9 cellular contexts compared by ENCODE assay signal in genomic region chr19:8306235-8307054, GRCh38. TPM values are rescaled to one million over a fixed set of nuclear protein-coding genes. Genes with fewer than 3 reads are reported as not detected.
A peak's percentile ranks its signal among the peaks of the same experiment; 100 is the strongest.
DNase-seq lines count a peak whose midpoint lies in the region; ATAC-seq and TF ChIP-seq lines count a peak whose summit lies in the region.
"Had no signal": no experiment of that assay in that cellular context is flagged by ENCODE, and none has a peak within 500 bp of the region (broad histone marks: within the 10 kb centered on the region; RNA-seq: fewer than 3 reads in every experiment).

No MANE protein-coding gene starts in this region.

- H3K9me3 ChIP-seq in aorta (ENCODE audit: control insufficient read depth, low read length) (no peaks in the 10 kb centered on the region), vagina (no peaks in the 10 kb centered on the region)

- peaks cover 3% of the 10 kb centered on the region for H3K36me3 Mint-ChIP-seq in activated naive CD8-positive, alpha-beta T cell

- H3K4me1 ChIP-seq in aorta (ENCODE audit: control insufficient read depth in 1 of 2, insufficient read depth in 2 of 2, low read length in 2 of 2), result no peaks in the 10 kb centered on the region
- H3K4me1 ChIP-seq in vagina, result peaks cover 33% of the 10 kb centered on the region

- no peaks in the 10 kb centered on the region for H3K9me3 Mint-ChIP-seq in activated naive CD8-positive, alpha-beta T cell (ENCODE audit: low read depth)

- no peaks in the 10 kb centered on the region for H3K27me3 ChIP-seq in aorta (ENCODE audit: control insufficient read depth in 1 of 2, insufficient read depth in 2 of 2, low read length in 1 of 2)
- no peaks in the 10 kb centered on the region for H3K27me3 ChIP-seq in vagina

- ATAC-seq in aorta (ENCODE audit: low FRiP score) (no peak), HG02763 (IDR thresholded peaks at IDR 0.05; ENCODE audit: unreplicated experiment) (no peak)

- 85 to 88% methylated on average over 15 to 17 of the region's 17 CpGs for WGBS in aorta, 2 donors

- H3K36me3 ChIP-seq in aorta (ENCODE audit: control insufficient read depth in 1 of 2, insufficient read depth in 2 of 2, low read length in 1 of 2), result no peaks in the 10 kb centered on the region
- H3K36me3 ChIP-seq in vagina, result peaks cover 0 to 19% of the 10 kb centered on the region in 2 donors

- TF ChIP-seq CTCF in vagina (IDR thresholded peaks at IDR 0.05), result no peak

- no peak overlapping the region for H3K4me3 ChIP-seq in aorta (ENCODE audit: low read length in 2 of 2)
- H3K4me3 ChIP-seq in vagina, result no peak overlapping the region

- no peaks in the 10 kb centered on the region for H3K27me3 Mint-ChIP-seq in activated naive CD8-positive, alpha-beta T cell

- intact Hi-C loops in aorta (cut with DNase I) (no loop called here), vagina (cut with DNase I) (no loop called here)

- peak overlapping the region; percentile 97 for H3K4me3 Mint-ChIP-seq in activated naive CD8-positive, alpha-beta T cell

- H3K27ac ChIP-seq in aorta (ENCODE audit: low read depth in 1 of 2, low read length in 2 of 2) (no peak overlapping the region), vagina (no peak overlapping the region)

- peaks cover 31% of the 10 kb centered on the region for H3K4me1 Mint-ChIP-seq in activated naive CD8-positive, alpha-beta T cell (ENCODE audit: low read depth)

- peak overlapping the region; percentile 80 for H3K27ac Mint-ChIP-seq in activated naive CD8-positive, alpha-beta T cell

- no peak for TF ChIP-seq POLR2A in vagina (IDR thresholded peaks at IDR 0.05)

- DNase-seq in stimulated activated CD4-positive, alpha-beta T cell treated with anti-CD3 and anti-CD28 coated beads, Interleukin-15, amount 100 ng/mL, for 24 hours, result peak; percentile 7
- DNase-seq in stimulated activated CD4-positive, alpha-beta T cell treated with anti-CD3 and anti-CD28 coated beads, Interleukin-12 subunit alpha, Interleukin-12 subunit beta, amount 100 ng/mL, for 4 hours, result no peak
- DNase-seq in mesenteric fat pad (ENCODE audit: low spot score) (peak; percentile 87), aorta (peak; percentile 40 to 70), iPS-NIHi7 (ENCODE audit: extremely low spot score) (no peak), vagina (ENCODE audit: extremely low spot score in 2 of 2) (no peak)
- DNase-seq: stimulated activated CD4-positive, alpha-beta T cell treated with anti-CD3 and anti-CD28 coated beads, Interleukin-4, amount 100 ng/mL, for 4 hours had no signal

RNA-seq across cellular contexts. Expression of gene CD320, which starts 1.7 kb away (rescaled TPM):
- total RNA-seq in mesenteric fat pad (55.2 TPM), aorta (10 to 100 TPM; 25.5 to 28.0 TPM), vagina (27.3 TPM)
- 10 to 100 TPM; 17.3 to 42.6 TPM for polyA plus RNA-seq in aorta

RNA-seq across cellular contexts. Expression of gene NDUFA7, which starts 14.7 kb away (rescaled TPM):
- total RNA-seq in mesenteric fat pad (39.9 TPM), aorta (10 to 100 TPM; 18.9 to 19.6 TPM), vagina (24.6 TPM)
- polyA plus RNA-seq in aorta, result 10 to 100 TPM; 33.8 to 53.0 TPM

RNA-seq across cellular contexts. Expression of gene RPS28, which starts 14.9 kb away (rescaled TPM):
- 1,239 TPM for total RNA-seq in mesenteric fat pad
- total RNA-seq in aorta, result 100 to 1,000 TPM; 875 to 981 TPM
- 100 to 1,000 TPM; 405 to 553 TPM for polyA plus RNA-seq in aorta
- total RNA-seq in vagina, result 516 TPM

RNA-seq across cellular contexts. Expression of gene KANK3, which starts 36.6 kb away (rescaled TPM):
- total RNA-seq in mesenteric fat pad (28.6 TPM), aorta (10 to 100 TPM; 15.9 to 23.9 TPM), vagina (20.9 TPM)
- 1 to 10 TPM in 1 of 2 donors, under 1 TPM in 1; 0.50 to 1.8 TPM for polyA plus RNA-seq in aorta

RNA-seq across cellular contexts. Expression of gene ANGPTL4, which starts 57.5 kb away (rescaled TPM):
- 753 TPM for total RNA-seq in mesenteric fat pad
- total RNA-seq in aorta, result 10 to 100 TPM; 39.9 to 45.1 TPM
- 10 to 100 TPM; 10.1 to 19.5 TPM for polyA plus RNA-seq in aorta
- total RNA-seq in vagina, result 92.8 TPM

Comparison
In these comparisons a context has a peak if more than half of its experiments do, and no peak if none do; other contexts are left out.
1. DNase-seq: peak in stimulated activated CD4-positive, alpha-beta T cell treated with anti-CD3 and anti-CD28 coated beads, Interleukin-15, amount 100 ng/mL, for 24 hours (single experiment), mesenteric fat pad (single experiment) and aorta (2 of 2); none in stimulated activated CD4-positive, alpha-beta T cell treated with anti-CD3 and anti-CD28 coated beads, Interleukin-12 subunit alpha, Interleukin-12 subunit beta, amount 100 ng/mL, for 4 hours (single experiment), iPS-NIHi7 (single experiment) and vagina (0 of 2).